Comparison of ENCODE assay signal across 8 cellular contexts in the genomic region with DNA sequence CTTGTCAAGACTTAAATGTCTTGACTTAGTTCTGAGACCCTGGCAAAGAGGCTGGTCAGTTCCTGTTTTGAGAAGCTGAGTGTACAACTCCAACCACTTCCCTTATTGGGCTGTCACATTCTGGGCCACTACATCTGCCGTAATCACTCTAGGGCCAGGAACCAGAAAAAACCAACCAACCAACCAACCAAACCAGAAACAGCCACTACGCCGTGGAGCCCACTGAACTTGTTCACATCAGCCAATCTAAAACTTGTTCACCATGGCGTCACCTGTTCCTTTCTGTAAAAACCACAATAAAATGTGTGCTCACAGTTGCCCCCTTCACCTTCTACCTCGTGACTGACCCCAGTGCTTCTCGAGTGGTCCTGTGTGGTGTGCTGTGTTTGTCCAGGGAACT.
DNase-seq lines count a peak whose midpoint lies in the region; ATAC-seq, FAIRE-seq and TF ChIP-seq lines count a peak whose summit lies in the region.

No MANE protein-coding gene starts in this region.

- intact Hi-C loops in spleen (cut with DNase I; ENCODE audit: low total_unique reads): no loop called here
- intact Hi-C loops in CD4-positive, alpha-beta memory T cell (cut with micrococcal nuclease): no loop called here

- TF ChIP-seq POLR2A in spleen (IDR thresholded peaks at IDR 0.05): no peak

- H3K36me3 Mint-ChIP-seq in T-cell: peaks cover 28% of the 10 kb centered on the region
- peaks cover 1 to 8% of the 10 kb centered on the region in 2 donors for H3K36me3 Mint-ChIP-seq in CD4-positive, alpha-beta memory T cell

- peak; percentile 87 for FAIRE-seq in GM19239 (lab: Jason Lieb, UNC)

- no peaks in the 10 kb centered on the region for H3K27me3 ChIP-seq in spleen (replicated peaks in 1 of 7)
- no peaks in the 10 kb centered on the region for H3K27me3 ChIP-seq in CD4-positive, alpha-beta memory T cell (ENCODE audit: insufficient read depth, low read length)

- DNase-seq in GM19239 (ENCODE audit: insufficient read length, low spot score): peak; percentile 4
- peak in 18 of 34 experiments; percentile 1 to 48 (median 11) for DNase-seq in T-cell
- peak; percentile 77 for DNase-seq in spleen
- no peak for DNase-seq in middle frontal gyrus (ENCODE audit: extremely low spot score, low spot score)
- DNase-seq in iPS-NIHi7 (ENCODE audit: extremely low spot score): no peak
- DNase-seq in CD4-positive, alpha-beta memory T cell: no peak

- H3K27me3 Mint-ChIP-seq in T-cell: no peaks in the 10 kb centered on the region
- H3K27me3 Mint-ChIP-seq in CD4-positive, alpha-beta memory T cell: no peaks in the 10 kb centered on the region

- no peaks in the 10 kb centered on the region for H3K36me3 ChIP-seq in spleen
- no peaks in the 10 kb centered on the region for H3K36me3 ChIP-seq in CD4-positive, alpha-beta memory T cell (ENCODE audit: insufficient read depth, low read length)

- peak overlapping the region; percentile 23 to 89 (median 73) for H3K27ac ChIP-seq in spleen
- H3K27ac ChIP-seq in CD4-positive, alpha-beta memory T cell (ENCODE audit: low read depth, low read length): no peak overlapping the region

- H3K9me3 ChIP-seq in spleen: no peaks in the 10 kb centered on the region
- no peaks in the 10 kb centered on the region for H3K9me3 ChIP-seq in CD4-positive, alpha-beta memory T cell (ENCODE audit: control insufficient read depth in 1 of 2, low read length in 2 of 2)

- peaks cover 0 to 52% (median 12%) of the 10 kb centered on the region in 6 donors for H3K4me1 ChIP-seq in spleen
- peaks cover 10% of the 10 kb centered on the region for H3K4me1 ChIP-seq in CD4-positive, alpha-beta memory T cell (ENCODE audit: insufficient read depth, low read length)

- peaks cover 16 to 32% (median 25%) of the 10 kb centered on the region in 3 donors for H3K4me1 Mint-ChIP-seq in T-cell
- peaks cover 18 to 25% (median 20%) of the 10 kb centered on the region in 4 donors for H3K4me1 Mint-ChIP-seq in CD4-positive, alpha-beta memory T cell

- CTCF ChIA-PET in T-cell (lab: Charles Lee): no interaction called here
- CTCF ChIA-PET in CD4-positive, alpha-beta memory T cell (lab: Charles Lee; ENCODE audit: partially characterized antibody): no interaction called here

- H3K4me3 ChIP-seq in spleen: peak overlapping the region in 1 of 8 donors; percentile 54
- no peak overlapping the region for H3K4me3 ChIP-seq in CD4-positive, alpha-beta memory T cell (ENCODE audit: low read length in 2 of 2)

- no peak overlapping the region for H3K27ac Mint-ChIP-seq in T-cell
- no peak overlapping the region for H3K27ac Mint-ChIP-seq in CD4-positive, alpha-beta memory T cell

- ATAC-seq in HG02973 (IDR thresholded peaks at IDR 0.05; ENCODE audit: unreplicated experiment) (peak; percentile 91), T-cell (replicated peaks in 1 of 4) (peak in 2 of 4 experiments; percentile 27 to 39), GM21360 (IDR thresholded peaks at IDR 0.05; ENCODE audit: unreplicated experiment) (no peak)

- H3K9me3 Mint-ChIP-seq in T-cell: no peaks in the 10 kb centered on the region
- no peaks in the 10 kb centered on the region for H3K9me3 Mint-ChIP-seq in CD4-positive, alpha-beta memory T cell

- POLR2A ChIA-PET in T-cell (lab: Charles Lee): no interaction called here
- POLR2A ChIA-PET in CD4-positive, alpha-beta memory T cell (lab: Charles Lee; ENCODE audit: partially characterized antibody): no interaction called here

- no peak overlapping the region for H3K4me3 Mint-ChIP-seq in T-cell
- no peak overlapping the region for H3K4me3 Mint-ChIP-seq in CD4-positive, alpha-beta memory T cell

- 36 to 57% (median 44%) methylated on average over 6 of the region's 6 CpGs for WGBS in spleen, 5 donors

- no peak for TF ChIP-seq CTCF in spleen (IDR thresholded peaks at IDR 0.05 in 8 of 11, conservative IDR thresholded peaks at IDR 0.05 in 3 of 11)

Comparison
In these comparisons a context has a peak if more than half of its experiments do, and no peak if none do; other contexts are left out.
1. DNase-seq: peak in GM19239 (single experiment), T-cell (18 of 34) and spleen (single experiment); none in middle frontal gyrus (single experiment), iPS-NIHi7 (single experiment) and CD4-positive, alpha-beta memory T cell (0 of 5).